ENCODE assay signal across 11 cellular contexts in genomic region chr5:14185336-14186131, GRCh38. TPM values are rescaled to one million over a fixed set of nuclear protein-coding genes. Genes with fewer than 3 reads are reported as not detected.
A peak's percentile ranks its signal among the peaks of the same experiment; 100 is the strongest.
DNase-seq lines count a peak whose midpoint lies in the region; ATAC-seq and TF ChIP-seq lines count a peak whose summit lies in the region.
"Had no signal": no experiment of that assay in that cellular context is flagged by ENCODE, and none has a peak within 500 bp of the region (broad histone marks: within the 10 kb centered on the region; RNA-seq: fewer than 3 reads in every experiment).

No MANE protein-coding gene starts in this region.

- POLR2A ChIA-PET in activated CD4-positive, alpha-beta T cell treated with anti-CD3 and anti-CD28 coated beads for 36 hours (lab: Charles Lee), result no interaction called here

- TF ChIP-seq CTCF in colonic mucosa (IDR thresholded peaks at IDR 0.05), result no peak

- no peak overlapping the region for H3K9ac ChIP-seq in colonic mucosa (ENCODE audit: low read depth in 2 of 2, low read length in 2 of 2)

- no peak overlapping the region for H3K4me3 ChIP-seq in colonic mucosa

- H3K27me3 ChIP-seq in colonic mucosa, result no peaks in the 10 kb centered on the region

- CTCF ChIA-PET in activated CD4-positive, alpha-beta T cell treated with anti-CD3 and anti-CD28 coated beads for 36 hours (lab: Charles Lee), result interaction anchor here (1.5 kb wide), 1 partner anchor 85 kb away, joined by 4 read pairs; no protein-coding TSS in a partner anchor

- no peak overlapping the region for H3K4me3 Mint-ChIP-seq in memory B cell
- no peak overlapping the region for H3K4me3 Mint-ChIP-seq in activated CD4-positive, alpha-beta T cell treated with anti-CD3 and anti-CD28 coated beads for 36 hours
- H3K4me3 Mint-ChIP-seq: CD4-positive, CD25-positive, alpha-beta regulatory T cell had no signal

- intact Hi-C loops in colonic mucosa (cut with DNase I), result no loop called here
- intact Hi-C loops in activated CD4-positive, alpha-beta T cell treated with anti-CD3 and anti-CD28 coated beads for 36 hours (cut with DNase I, micrococcal nuclease), result no loop called here

- peak overlapping the region; percentile 28 for H3K27ac ChIP-seq in colonic mucosa

- H3K9me3 ChIP-seq in colonic mucosa, result no peaks in the 10 kb centered on the region

- peaks cover 51% of the 10 kb centered on the region for H3K4me1 Mint-ChIP-seq in memory B cell
- H3K4me1 Mint-ChIP-seq in activated CD4-positive, alpha-beta T cell treated with anti-CD3 and anti-CD28 coated beads for 36 hours, result no peaks in the 10 kb centered on the region
- H3K4me1 Mint-ChIP-seq: CD4-positive, CD25-positive, alpha-beta regulatory T cell had no signal

- peaks cover 2% of the 10 kb centered on the region for H3K36me3 Mint-ChIP-seq in memory B cell
- H3K36me3 Mint-ChIP-seq in activated CD4-positive, alpha-beta T cell treated with anti-CD3 and anti-CD28 coated beads for 36 hours (ENCODE audit: low read depth), result no peaks in the 10 kb centered on the region
- H3K36me3 Mint-ChIP-seq: CD4-positive, CD25-positive, alpha-beta regulatory T cell had no signal

- DNase-seq in A172 (ENCODE audit: low spot score) (peak; percentile 87), NCI-H128 (lab: John Stamatoyannopoulos, UW; ENCODE audit: unreplicated experiment) (peak; percentile 34), colonic mucosa (no peak), memory B cell (ENCODE audit: low spot score in 2 of 2) (no peak), ureter (ENCODE audit: low spot score) (no peak), UCSD-AML1 (lab: John Stamatoyannopoulos, UW; ENCODE audit: unreplicated experiment) (no peak)
- no peak for DNase-seq in activated CD4-positive, alpha-beta T cell treated with anti-CD3 and anti-CD28 coated beads for 36 hours
- DNase-seq: CD4-positive, CD25-positive, alpha-beta regulatory T cell; stimulated activated naive CD4-positive, alpha-beta T cell treated with Interleukin-2 at 50 U/mL for 16 hours; T-helper 9 cell had no signal

- no peaks in the 10 kb centered on the region for H3K27me3 Mint-ChIP-seq in memory B cell
- H3K27me3 Mint-ChIP-seq in activated CD4-positive, alpha-beta T cell treated with anti-CD3 and anti-CD28 coated beads for 36 hours, result peaks cover 2% of the 10 kb centered on the region

- H3K27ac Mint-ChIP-seq in memory B cell, result peak overlapping the region; percentile 54
- no peak overlapping the region for H3K27ac Mint-ChIP-seq in activated CD4-positive, alpha-beta T cell treated with anti-CD3 and anti-CD28 coated beads for 36 hours
- H3K27ac Mint-ChIP-seq: CD4-positive, CD25-positive, alpha-beta regulatory T cell had no signal

- ATAC-seq in memory B cell (ENCODE audit: low read depth), result no peak
- ATAC-seq in GM18502 (IDR thresholded peaks at IDR 0.05; ENCODE audit: poor library complexity, unreplicated experiment), result no peak
- no peak for ATAC-seq in activated CD4-positive, alpha-beta T cell treated with anti-CD3 and anti-CD28 coated beads for 36 hours

- H3K4me1 ChIP-seq in colonic mucosa, result no peaks in the 10 kb centered on the region

- H3K9me3 Mint-ChIP-seq in memory B cell, result no peaks in the 10 kb centered on the region
- H3K9me3 Mint-ChIP-seq in activated CD4-positive, alpha-beta T cell treated with anti-CD3 and anti-CD28 coated beads for 36 hours (ENCODE audit: low read depth), result no peaks in the 10 kb centered on the region
- H3K9me3 Mint-ChIP-seq: CD4-positive, CD25-positive, alpha-beta regulatory T cell had no signal

- H3K36me3 ChIP-seq in colonic mucosa, result no peaks in the 10 kb centered on the region

RNA-seq across cellular contexts. Expression of gene TRIO, which starts 42.4 kb away (rescaled TPM):
- 120 and 180 TPM in 2 replicates for total RNA-seq in A172 (2014; rRNA removed; shearing (Covaris generic))
- total RNA-seq in colonic mucosa, result 100 to 1,000 TPM; 134 to 138 TPM
- 216 TPM for total RNA-seq in ureter
- 10 to 100 TPM in 1 of 2 experiments, 1 to 10 TPM in 1; 9.2 to 11.3 TPM for total RNA-seq in activated CD4-positive, alpha-beta T cell treated with anti-CD3 and anti-CD28 coated beads for 36 hours

Comparison
In these comparisons a context has a peak if more than half of its experiments do, and no peak if none do; other contexts are left out.
1. DNase-seq: peak in A172 (single experiment) and NCI-H128 (single experiment); none in colonic mucosa (single experiment), memory B cell (0 of 2), ureter (single experiment), UCSD-AML1 (single experiment) and activated CD4-positive, alpha-beta T cell treated with anti-CD3 and anti-CD28 coated beads for 36 hours (single experiment).